Comparison of ENCODE assay signal across 8 cellular contexts in genomic region chr14:50082784-50083466, GRCh38. TPM values are rescaled to one million over a fixed set of nuclear protein-coding genes. Genes with fewer than 3 reads are reported as not detected.
A peak's percentile ranks its signal among the peaks of the same experiment; 100 is the strongest.
DNase-seq lines count a peak whose midpoint lies in the region; ATAC-seq and TF ChIP-seq lines count a peak whose summit lies in the region.

No MANE protein-coding gene starts in this region.

- peak; percentile 71 for ATAC-seq in GM21390 (IDR thresholded peaks at IDR 0.05; ENCODE audit: unreplicated experiment)
- ATAC-seq in memory B cell (ENCODE audit: low read depth) = peak; percentile 78

- H3K4me3 Mint-ChIP-seq in memory B cell = peak overlapping the region; percentile 15

- peak; percentile 34 for DNase-seq in M059J (ENCODE audit: low read depth)
- DNase-seq in activated T-cell treated with anti-CD3 and anti-CD28 coated beads, Interleukin-2, amount 50 U/mL, for 48 hours = peak; percentile 82 to 86
- DNase-seq in memory B cell (ENCODE audit: low spot score in 2 of 2) = peak; percentile 68 to 80
- no peak for DNase-seq in tibial artery
- no peak for DNase-seq in GM03348 (ENCODE audit: low spot score)

- H3K4me2 ChIP-seq in BLaER1 = peak overlapping the region; percentile 25

- H3K4me1 ChIP-seq in BLaER1 = peaks cover 40% of the 10 kb centered on the region
- H3K4me1 ChIP-seq in thymus (ENCODE audit: control insufficient read depth, insufficient read depth, low read length) = peaks cover 11% of the 10 kb centered on the region
- H3K4me1 ChIP-seq in tibial artery = peaks cover 0 to 7% (median 0%) of the 10 kb centered on the region in 4 donors

- H3K27me3 Mint-ChIP-seq in memory B cell = no peaks in the 10 kb centered on the region

- no peak for TF ChIP-seq CTCF in tibial artery (IDR thresholded peaks at IDR 0.05)

- H4K20me1 ChIP-seq in BLaER1 = no peaks in the 10 kb centered on the region

- H3K9me3 ChIP-seq in BLaER1 = no peaks in the 10 kb centered on the region
- H3K9me3 ChIP-seq in thymus (ENCODE audit: control insufficient read depth) = no peaks in the 10 kb centered on the region
- H3K9me3 ChIP-seq in tibial artery = no peaks in the 10 kb centered on the region

- H3K36me3 ChIP-seq in BLaER1 (no peaks in the 10 kb centered on the region), thymus (ENCODE audit: control insufficient read depth, insufficient read depth) (no peaks in the 10 kb centered on the region), tibial artery (no peaks in the 10 kb centered on the region)

- H3K27ac ChIP-seq in BLaER1 (peak overlapping the region; percentile 21), thymus (ENCODE audit: low read depth) (peak overlapping the region; percentile 82), tibial artery (no peak overlapping the region)

- H3K9me3 Mint-ChIP-seq in memory B cell = no peaks in the 10 kb centered on the region

- H3K27me3 ChIP-seq in BLaER1 (no peaks in the 10 kb centered on the region), thymus (ENCODE audit: control insufficient read depth, insufficient read depth) (no peaks in the 10 kb centered on the region), tibial artery (no peaks in the 10 kb centered on the region)

- peak overlapping the region; percentile 3; the same call in 1 of the 2 replicates for H3K9ac ChIP-seq in BLaER1

- intact Hi-C loops in tibial artery (cut with DNase I; ENCODE audit: low total_unique reads) = no loop called here

- WGBS in thymus = 88% methylated on average over 10 of the region's 10 CpGs

- peaks cover 45% of the 10 kb centered on the region for H3K4me1 Mint-ChIP-seq in memory B cell

- H3K36me3 Mint-ChIP-seq in memory B cell = peaks cover 3% of the 10 kb centered on the region

- H3K4me3 ChIP-seq in BLaER1 (no peak overlapping the region), thymus (ENCODE audit: low read length) (no peak overlapping the region), tibial artery (no peak overlapping the region)

- peak overlapping the region; percentile 96 for H3K27ac Mint-ChIP-seq in memory B cell

RNA-seq across cellular contexts. Expression of gene VCPKMT, which starts 33.4 kb away (rescaled TPM):
- total RNA-seq in M059J (2014; rRNA removed; shearing (Covaris generic)) = 2.1 and 6.8 TPM in 2 replicates
- 48.3 TPM for polyA plus RNA-seq in thymus

Comparison
In these comparisons a context has a peak if more than half of its experiments do, and no peak if none do; other contexts are left out.
1. H3K27ac ChIP-seq: peak in BLaER1 (single experiment) and thymus (single experiment); none in tibial artery (0 of 2).
2. DNase-seq: peak in M059J (single experiment), activated T-cell treated with anti-CD3 and anti-CD28 coated beads, Interleukin-2, amount 50 U/mL, for 48 hours (2 of 2) and memory B cell (2 of 2); none in tibial artery (0 of 2) and GM03348 (single experiment).